Comparison of ENCODE assay signal across 8 cellular contexts in genomic region chr11:59667812-59668187, GRCh38. TPM values are rescaled to one million over a fixed set of nuclear protein-coding genes. Genes with fewer than 3 reads are reported as not detected.
DNase-seq lines count a peak whose midpoint lies in the region; ATAC-seq and TF ChIP-seq lines count a peak whose summit lies in the region.

No MANE protein-coding gene starts in this region.

- no peaks in the 10 kb centered on the region for H3K4me1 ChIP-seq in BE2C
- H3K4me1 ChIP-seq in Loucy (ENCODE audit: insufficient read depth, low read length, poor library complexity, severe bottlenecking) = peaks cover 51% of the 10 kb centered on the region
- H3K4me1 ChIP-seq in ectodermal cell (ENCODE audit: control insufficient read depth, insufficient read depth, low read length) = peaks cover 3% of the 10 kb centered on the region

- no peaks in the 10 kb centered on the region for H3K9me2 ChIP-seq in Loucy (replicated peaks; ENCODE audit: low read depth, low read length)

- H3K4me1 Mint-ChIP-seq in natural killer cell treated with Interleukin-12 subunit alpha and Interleukin-12 subunit beta and Interleukin-15 and Interleukin-18, amount 100 ng/mL, for 72 hours (ENCODE audit: low read depth in 2 of 2) = peaks cover 34 to 41% of the 10 kb centered on the region in 2 donors

- peak overlapping the region; percentile 95 to 99 for H3K27ac Mint-ChIP-seq in natural killer cell treated with Interleukin-12 subunit alpha and Interleukin-12 subunit beta and Interleukin-15 and Interleukin-18, amount 100 ng/mL, for 72 hours

- H3K36me3 ChIP-seq in BE2C = no peaks in the 10 kb centered on the region
- H3K36me3 ChIP-seq in Loucy (ENCODE audit: insufficient read depth, low read length) = peaks cover 24% of the 10 kb centered on the region
- peaks cover 17% of the 10 kb centered on the region for H3K36me3 ChIP-seq in ectodermal cell (ENCODE audit: control insufficient read depth, insufficient read depth, low read length)

- H3K9ac ChIP-seq in Loucy (ENCODE audit: low read depth, low read length, poor library complexity, severe bottlenecking) = peak overlapping the region; percentile 90

- H3K9me3 Mint-ChIP-seq in natural killer cell treated with Interleukin-12 subunit alpha and Interleukin-12 subunit beta and Interleukin-15 and Interleukin-18, amount 100 ng/mL, for 72 hours = no peaks in the 10 kb centered on the region

- DNase-seq in BE2C = no peak
- no peak for DNase-seq in natural killer cell treated with Interleukin-12 subunit alpha and Interleukin-12 subunit beta and Interleukin-15 and Interleukin-18, amount 100 ng/mL, for 72 hours (ENCODE audit: low spot score)
- no peak for DNase-seq in activated gamma-delta T cell treated with Interleukin-2 at 50 U/mL for 16 hours
- DNase-seq in NCI-H82 (lab: John Stamatoyannopoulos, UW) = no peak
- no peak for DNase-seq in DMS 273 treated with DMSO at 0.1 percent for 48 hours (lab: John Stamatoyannopoulos, UW)
- no peak for DNase-seq in NCI-H1694 (lab: John Stamatoyannopoulos, UW)

- H3K4me3 ChIP-seq in BE2C (ENCODE audit: low read depth, low read length) (peak overlapping the region; percentile 70), Loucy (ENCODE audit: low read length, poor library complexity, severe bottlenecking) (peak overlapping the region; percentile 87), ectodermal cell (ENCODE audit: insufficient read depth, low read depth, low read length) (peak overlapping the region; percentile 88)

- 42 to 49% methylated on average over 3 of the region's 3 CpGs for WGBS in ectodermal cell, 2 experiments

- H3K27ac ChIP-seq in ectodermal cell (ENCODE audit: insufficient read depth, low read depth, low read length, poor library complexity, severe bottlenecking) = no peak overlapping the region

- ATAC-seq in natural killer cell treated with Interleukin-12 subunit alpha and Interleukin-12 subunit beta and Interleukin-15 and Interleukin-18, amount 100 ng/mL, for 72 hours = no peak

- no peak overlapping the region for H2AFZ ChIP-seq in Loucy (ENCODE audit: low read length)

- H3F3A ChIP-seq in Loucy (ENCODE audit: low read depth) = no peaks in the 10 kb centered on the region

- peaks cover 21% of the 10 kb centered on the region for H3K36me3 Mint-ChIP-seq in natural killer cell treated with Interleukin-12 subunit alpha and Interleukin-12 subunit beta and Interleukin-15 and Interleukin-18, amount 100 ng/mL, for 72 hours

- H3K27me3 ChIP-seq in BE2C = no peaks in the 10 kb centered on the region
- H3K27me3 ChIP-seq in Loucy (ENCODE audit: insufficient read depth, low read length, poor library complexity, severe bottlenecking) = no peaks in the 10 kb centered on the region
- no peaks in the 10 kb centered on the region for H3K27me3 ChIP-seq in ectodermal cell (ENCODE audit: control insufficient read depth, insufficient read depth, low read length, poor library complexity, severe bottlenecking)

- peaks cover 53% of the 10 kb centered on the region for H4K20me1 ChIP-seq in Loucy (ENCODE audit: insufficient read depth, low read length, poor library complexity, severe bottlenecking)

- no peaks in the 10 kb centered on the region for H3K27me3 Mint-ChIP-seq in natural killer cell treated with Interleukin-12 subunit alpha and Interleukin-12 subunit beta and Interleukin-15 and Interleukin-18, amount 100 ng/mL, for 72 hours

- H3K4me2 ChIP-seq in Loucy (ENCODE audit: low read depth, low read length, poor library complexity, severe bottlenecking) = peak overlapping the region; percentile 96

- H3K79me2 ChIP-seq in Loucy (ENCODE audit: insufficient read depth, low read length) = peaks cover 65% of the 10 kb centered on the region

- peak overlapping the region; percentile 95 for H3K4me3 Mint-ChIP-seq in natural killer cell treated with Interleukin-12 subunit alpha and Interleukin-12 subunit beta and Interleukin-15 and Interleukin-18, amount 100 ng/mL, for 72 hours

- no peaks in the 10 kb centered on the region for H3K9me3 ChIP-seq in BE2C
- no peaks in the 10 kb centered on the region for H3K9me3 ChIP-seq in Loucy (ENCODE audit: insufficient read depth, low read depth, low read length)
- H3K9me3 ChIP-seq in ectodermal cell (ENCODE audit: control insufficient read depth, low read length) = no peaks in the 10 kb centered on the region

- no peak for TF ChIP-seq CTCF in BE2C (IDR thresholded peaks at IDR 0.05; ENCODE audit: low read depth, low read length)
- TF ChIP-seq CTCF in Loucy (conservative IDR thresholded peaks at IDR 0.05; ENCODE audit: low read length) = no peak

RNA-seq across cellular contexts. Expression of gene PATL1, which starts 1.0 kb away (rescaled TPM):
- 16.6 TPM for polyA plus RNA-seq in BE2C (2012; ENCODE audit: insufficient read depth, insufficient read length, low read depth)
- polyA plus RNA-seq in ectodermal cell (2013, experiment 1 of 4) = 31.9 TPM
- polyA plus RNA-seq in ectodermal cell (2013, experiment 2 of 4) = 29.7 TPM
- polyA plus RNA-seq in ectodermal cell (2013, experiment 3 of 4) = 25.0 TPM
- 27.4 TPM for polyA plus RNA-seq in ectodermal cell (2013, experiment 4 of 4)
- 10 to 100 TPM; 50.5 to 62.9 TPM for total RNA-seq in natural killer cell treated with Interleukin-12 subunit alpha and Interleukin-12 subunit beta and Interleukin-15 and Interleukin-18, amount 100 ng/mL, for 72 hours

RNA-seq across cellular contexts. Expression of gene OR10V1, which starts 45.8 kb away (rescaled TPM):
- not detected for polyA plus RNA-seq in BE2C (2012; ENCODE audit: insufficient read depth, insufficient read length, low read depth)
- polyA plus RNA-seq in ectodermal cell (2013, experiment 1 of 4) = not detected
- polyA plus RNA-seq in ectodermal cell (2013, experiment 2 of 4) = not detected
- not detected for polyA plus RNA-seq in ectodermal cell (2013, experiment 3 of 4)
- not detected for polyA plus RNA-seq in ectodermal cell (2013, experiment 4 of 4)
- total RNA-seq in natural killer cell treated with Interleukin-12 subunit alpha and Interleukin-12 subunit beta and Interleukin-15 and Interleukin-18, amount 100 ng/mL, for 72 hours = not detected

RNA-seq across cellular contexts. Expression of gene OSBP, which starts 52.2 kb away (rescaled TPM):
- polyA plus RNA-seq in BE2C (2012; ENCODE audit: insufficient read depth, insufficient read length, low read depth) = 17.5 TPM
- 35.3 TPM for polyA plus RNA-seq in ectodermal cell (2013, experiment 1 of 4)
- polyA plus RNA-seq in ectodermal cell (2013, experiment 2 of 4) = 38.5 TPM
- polyA plus RNA-seq in ectodermal cell (2013, experiment 3 of 4) = 27.3 TPM
- polyA plus RNA-seq in ectodermal cell (2013, experiment 4 of 4) = 32.1 TPM
- total RNA-seq in natural killer cell treated with Interleukin-12 subunit alpha and Interleukin-12 subunit beta and Interleukin-15 and Interleukin-18, amount 100 ng/mL, for 72 hours = 10 to 100 TPM; 40.5 to 45.2 TPM
